26 cellular contexts compared by ENCODE assay signal in genomic region chr1:197150336-197151005, GRCh38.
"Had no signal": no experiment of that assay in that cellular context is flagged by ENCODE, and none has a peak within 500 bp of the region (broad histone marks: within the 10 kb centered on the region; RNA-seq: fewer than 3 reads in every experiment).

No MANE protein-coding gene starts in this region.

- DNase-seq: dorsolateral prefrontal cortex; effector CD4-positive, alpha-beta T cell; gastrocnemius medialis; head of caudate nucleus; left cardiac atrium; left lung; mesenchymal stem cell; mucosa of descending colon; naive B cell; stimulated activated CD4-positive, alpha-beta T cell treated with anti-CD3 and anti-CD28 coated beads, Interleukin-12 subunit alpha, Interleukin-12 subunit beta, amount 100 ng/mL, for 4 hours; stimulated activated CD4-positive, alpha-beta T cell treated with anti-CD3 and anti-CD28 coated beads, Interleukin-1b, Interleukin-23, amount 100 ng/mL, for 48 hours; stimulated activated CD4-positive, alpha-beta T cell treated with anti-CD3 and anti-CD28 coated beads, Interleukin-4, amount 100 ng/mL, for 1 hour; stimulated activated CD8-positive, alpha-beta memory T cell treated with anti-CD3 and anti-CD28 coated beads, Interleukin-4, amount 100 ng/mL, for 48 hours; stimulated activated naive CD4-positive, alpha-beta T cell; stimulated activated naive CD8-positive, alpha-beta T cell treated with anti-CD3 and anti-CD28 coated beads, Interleukin-15, amount 100 ng/mL, for 72 hours; transverse colon; upper lobe of right lung; uterus had no signal

- H3K27me3 Mint-ChIP-seq: naive B cell; stimulated activated naive CD8-positive, alpha-beta T cell treated with anti-CD3 and anti-CD28 coated beads, Interleukin-15, amount 100 ng/mL, for 72 hours had no signal

- H3K4me3 Mint-ChIP-seq: mesothelial cell of epicardium; nephron; neural progenitor cell; stimulated activated naive CD8-positive, alpha-beta T cell treated with anti-CD3 and anti-CD28 coated beads, Interleukin-15, amount 100 ng/mL, for 72 hours had no signal

- H3K4me3 ChIP-seq: dorsolateral prefrontal cortex, gastrocnemius medialis, hepatocyte, left lung, mucosa of descending colon, neural progenitor cell, prostate gland, right atrium auricular region, smooth muscle cell, suprapubic skin, transverse colon, upper lobe of right lung, uterus had no signal

- H3K36me3 Mint-ChIP-seq: mesothelial cell of epicardium, naive B cell, neural progenitor cell had no signal

- H3K4me1 Mint-ChIP-seq: nephron; neural progenitor cell; stimulated activated naive CD8-positive, alpha-beta T cell treated with anti-CD3 and anti-CD28 coated beads, Interleukin-15, amount 100 ng/mL, for 72 hours had no signal

- H3K27ac Mint-ChIP-seq: mesothelial cell of epicardium; naive B cell; nephron; neural progenitor cell; stimulated activated naive CD8-positive, alpha-beta T cell treated with anti-CD3 and anti-CD28 coated beads, Interleukin-15, amount 100 ng/mL, for 72 hours had no signal

- H3K9me3 Mint-ChIP-seq: mesothelial cell of epicardium; naive B cell; nephron; neural progenitor cell; stimulated activated naive CD8-positive, alpha-beta T cell treated with anti-CD3 and anti-CD28 coated beads, Interleukin-15, amount 100 ng/mL, for 72 hours had no signal
